In the genomic region with DNA sequence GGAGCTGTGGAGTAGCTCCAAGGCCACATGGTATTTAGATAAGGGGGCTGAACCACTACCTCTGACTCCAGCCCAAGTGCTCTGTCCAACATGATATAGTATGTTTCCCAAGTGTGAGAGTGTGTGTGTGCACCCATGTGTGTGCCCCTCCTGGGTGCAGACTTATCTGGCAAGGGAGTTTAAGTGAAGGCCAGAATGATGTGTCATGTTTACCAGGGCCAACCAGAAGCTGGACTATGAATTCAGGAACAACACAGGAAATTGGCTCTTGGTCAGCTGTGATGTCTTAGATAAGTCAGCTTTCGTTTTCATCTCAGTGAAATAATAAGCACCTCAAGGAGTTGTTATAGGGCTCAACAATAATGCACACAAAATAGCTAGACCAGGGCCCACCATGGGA, we compare ENCODE assay signal across 10 cellular contexts.
DNase-seq lines count a peak whose midpoint lies in the region; ATAC-seq and TF ChIP-seq lines count a peak whose summit lies in the region.
"Had no signal": no experiment of that assay in that cellular context is flagged by ENCODE, and none has a peak within 500 bp of the region (broad histone marks: within the 10 kb centered on the region; RNA-seq: fewer than 3 reads in every experiment).

No MANE protein-coding gene starts in this region.

- no peak for TF ChIP-seq CTCF in chondrocyte (IDR thresholded peaks at IDR 0.05)
- TF ChIP-seq CTCF in lower leg skin (IDR thresholded peaks at IDR 0.05), result no peak

- peak; percentile 1 for DNase-seq in D341Med (ENCODE audit: low spot score)
- no peak for DNase-seq in chondrocyte (ENCODE audit: low spot score)
- DNase-seq in myocyte (ENCODE audit: low read depth), result peak; percentile 54
- no peak for DNase-seq in lower leg skin (ENCODE audit: low spot score in 2 of 2)
- no peak for DNase-seq in HUDEP-2 (lab: John Stamatoyannopoulos, UW; ENCODE audit: unreplicated experiment in 76 of 76)
- DNase-seq in activated CD4-positive, CD25-positive, alpha-beta regulatory T cell treated with anti-CD3 and anti-CD28 coated beads, Interleukin-2, amount 50 U/mL, for 72 hours, result no peak
- DNase-seq in ureter (ENCODE audit: low spot score), result no peak
- DNase-seq: NCI-H1930 had no signal

- H3K4me3 Mint-ChIP-seq in chondrocyte (ENCODE audit: unreplicated experiment), result no peak overlapping the region

- no peak overlapping the region for H3K4me3 ChIP-seq in lower leg skin (ENCODE audit: low read depth, poor library complexity, severe bottlenecking)
- H3K4me3 ChIP-seq: cardiac muscle cell had no signal

- H3K36me3 Mint-ChIP-seq in chondrocyte (ENCODE audit: low read depth), result peaks cover 6% of the 10 kb centered on the region

- H3K27ac Mint-ChIP-seq in chondrocyte (ENCODE audit: unreplicated experiment), result peak overlapping the region; percentile 73

- WGBS in lower leg skin, 2 donors, result 31 to 39% methylated on average over 1 of the region's 1 CpG

- intact Hi-C loops in lower leg skin (cut with DNase I; ENCODE audit: low total_unique reads), result no loop called here

- peaks cover 47% of the 10 kb centered on the region for H3K4me1 Mint-ChIP-seq in chondrocyte (ENCODE audit: low read depth)

- peak; percentile 67 for ATAC-seq in HG03520 (IDR thresholded peaks at IDR 0.05; ENCODE audit: unreplicated experiment)

- H3K27me3 Mint-ChIP-seq in chondrocyte (ENCODE audit: low read depth), result no peaks in the 10 kb centered on the region

- no peaks in the 10 kb centered on the region for H3K9me3 Mint-ChIP-seq in chondrocyte (ENCODE audit: low read depth)

- no peak for TF ChIP-seq POLR2A in lower leg skin (IDR thresholded peaks at IDR 0.05)

Comparison
In these comparisons a context has a peak if more than half of its experiments do, and no peak if none do; other contexts are left out.
1. DNase-seq: peak in D341Med (single experiment) and myocyte (single experiment); none in chondrocyte (single experiment), lower leg skin (0 of 2), HUDEP-2 (0 of 76), activated CD4-positive, CD25-positive, alpha-beta regulatory T cell treated with anti-CD3 and anti-CD28 coated beads, Interleukin-2, amount 50 U/mL, for 72 hours (single experiment) and ureter (single experiment).